In genomic region chr10:4407783-4408182, GRCh38 we compare ENCODE assay signal across 10 cellular contexts.
DNase-seq lines count a peak whose midpoint lies in the region; ATAC-seq and TF ChIP-seq lines count a peak whose summit lies in the region.
"Had no signal": no experiment of that assay in that cellular context is flagged by ENCODE, and none has a peak within 500 bp of the region (broad histone marks: within the 10 kb centered on the region; RNA-seq: fewer than 3 reads in every experiment).

No MANE protein-coding gene starts in this region.

- no peaks in the 10 kb centered on the region for H3K9me3 Mint-ChIP-seq in activated CD4-positive, alpha-beta T cell treated with anti-CD3 and anti-CD28 coated beads for 36 hours (ENCODE audit: low read depth)
- H3K9me3 Mint-ChIP-seq in activated CD4-positive, alpha-beta T cell treated with anti-CD3 and anti-CD28 coated beads, Interleukin-2, amount 10 ng/mL, durations not matched to agents 24 days and 14 days = no peaks in the 10 kb centered on the region
- no peaks in the 10 kb centered on the region for H3K9me3 Mint-ChIP-seq in stimulated activated naive CD8-positive, alpha-beta T cell treated with anti-CD3 and anti-CD28 coated beads, Interleukin-15, amount 100 ng/mL, for 72 hours

- intact Hi-C loops in activated CD4-positive, alpha-beta T cell treated with anti-CD3 and anti-CD28 coated beads for 36 hours (cut with DNase I, micrococcal nuclease) = no loop called here
- intact Hi-C loops in activated CD4-positive, alpha-beta T cell treated with anti-CD3 and anti-CD28 coated beads, Interleukin-2, amount 10 ng/mL, durations not matched to agents 24 days and 14 days (cut with micrococcal nuclease) = no loop called here
- intact Hi-C loops in thyroid gland (cut with DNase I) = no loop called here
- intact Hi-C loops in mucosa of descending colon (cut with DNase I, micrococcal nuclease) = no loop called here

- TF ChIP-seq CTCF in OCI-LY3 (IDR thresholded peaks at IDR 0.05; ENCODE audit: low read depth, low read length) = no peak
- no peak for TF ChIP-seq CTCF in epithelial cell of esophagus (IDR thresholded peaks at IDR 0.05; ENCODE audit: insufficient read depth, low read depth, low read length, missing control alignments)
- TF ChIP-seq CTCF in thyroid gland (IDR thresholded peaks at IDR 0.05) = no peak
- TF ChIP-seq CTCF in mucosa of descending colon (IDR thresholded peaks at IDR 0.05) = no peak

- no peak overlapping the region for H3K27ac Mint-ChIP-seq in activated CD4-positive, alpha-beta T cell treated with anti-CD3 and anti-CD28 coated beads for 36 hours
- no peak overlapping the region for H3K27ac Mint-ChIP-seq in activated CD4-positive, alpha-beta T cell treated with anti-CD3 and anti-CD28 coated beads, Interleukin-2, amount 10 ng/mL, durations not matched to agents 24 days and 14 days
- peak overlapping the region; percentile 24 to 75 for H3K27ac Mint-ChIP-seq in stimulated activated naive CD8-positive, alpha-beta T cell treated with anti-CD3 and anti-CD28 coated beads, Interleukin-15, amount 100 ng/mL, for 72 hours

- no peaks in the 10 kb centered on the region for H4K20me1 ChIP-seq in OCI-LY3 (ENCODE audit: insufficient read depth, low read length)

- peaks cover 16% of the 10 kb centered on the region for H3K4me1 Mint-ChIP-seq in activated CD4-positive, alpha-beta T cell treated with anti-CD3 and anti-CD28 coated beads for 36 hours
- H3K4me1 Mint-ChIP-seq in activated CD4-positive, alpha-beta T cell treated with anti-CD3 and anti-CD28 coated beads, Interleukin-2, amount 10 ng/mL, durations not matched to agents 24 days and 14 days = peaks cover 2% of the 10 kb centered on the region
- no peaks in the 10 kb centered on the region for H3K4me1 Mint-ChIP-seq in stimulated activated naive CD8-positive, alpha-beta T cell treated with anti-CD3 and anti-CD28 coated beads, Interleukin-15, amount 100 ng/mL, for 72 hours

- CTCF ChIA-PET in activated CD4-positive, alpha-beta T cell treated with anti-CD3 and anti-CD28 coated beads for 36 hours (lab: Charles Lee) = no interaction called here

- no peak overlapping the region for H3K27ac ChIP-seq in OCI-LY3 (ENCODE audit: low read length)
- no peak overlapping the region for H3K27ac ChIP-seq in thyroid gland
- H3K27ac ChIP-seq: SJSA1 had no signal

- H3K36me3 Mint-ChIP-seq in activated CD4-positive, alpha-beta T cell treated with anti-CD3 and anti-CD28 coated beads for 36 hours (ENCODE audit: low read depth) = no peaks in the 10 kb centered on the region
- H3K36me3 Mint-ChIP-seq in activated CD4-positive, alpha-beta T cell treated with anti-CD3 and anti-CD28 coated beads, Interleukin-2, amount 10 ng/mL, durations not matched to agents 24 days and 14 days (ENCODE audit: low read depth) = no peaks in the 10 kb centered on the region

- POLR2A ChIA-PET in activated CD4-positive, alpha-beta T cell treated with anti-CD3 and anti-CD28 coated beads for 36 hours (lab: Charles Lee) = no interaction called here

- H3K27me3 Mint-ChIP-seq in activated CD4-positive, alpha-beta T cell treated with anti-CD3 and anti-CD28 coated beads for 36 hours = no peaks in the 10 kb centered on the region
- peaks cover 14% of the 10 kb centered on the region for H3K27me3 Mint-ChIP-seq in activated CD4-positive, alpha-beta T cell treated with anti-CD3 and anti-CD28 coated beads, Interleukin-2, amount 10 ng/mL, durations not matched to agents 24 days and 14 days
- H3K27me3 Mint-ChIP-seq in stimulated activated naive CD8-positive, alpha-beta T cell treated with anti-CD3 and anti-CD28 coated beads, Interleukin-15, amount 100 ng/mL, for 72 hours = peaks cover 9% of the 10 kb centered on the region

- H3K4me3 ChIP-seq in OCI-LY3 (ENCODE audit: low read length) = no peak overlapping the region
- H3K4me3 ChIP-seq in epithelial cell of esophagus (ENCODE audit: low read length) = no peak overlapping the region
- H3K4me3 ChIP-seq in thyroid gland (replicated peaks in 1 of 3) = no peak overlapping the region
- H3K4me3 ChIP-seq in mucosa of descending colon = no peak overlapping the region
- H3K4me3 ChIP-seq: SJSA1 had no signal

- H3K27me3 ChIP-seq in OCI-LY3 (ENCODE audit: low read depth, low read length) (no peaks in the 10 kb centered on the region), thyroid gland (no peaks in the 10 kb centered on the region)
- H3K27me3 ChIP-seq: SJSA1 had no signal

- H3K4me3 Mint-ChIP-seq in activated CD4-positive, alpha-beta T cell treated with anti-CD3 and anti-CD28 coated beads for 36 hours = no peak overlapping the region
- no peak overlapping the region for H3K4me3 Mint-ChIP-seq in activated CD4-positive, alpha-beta T cell treated with anti-CD3 and anti-CD28 coated beads, Interleukin-2, amount 10 ng/mL, durations not matched to agents 24 days and 14 days
- no peak overlapping the region for H3K4me3 Mint-ChIP-seq in stimulated activated naive CD8-positive, alpha-beta T cell treated with anti-CD3 and anti-CD28 coated beads, Interleukin-15, amount 100 ng/mL, for 72 hours

- peak; percentile 80 for ATAC-seq in activated CD4-positive, alpha-beta T cell treated with anti-CD3 and anti-CD28 coated beads for 36 hours
- peak; percentile 81 for ATAC-seq in stimulated activated naive CD8-positive, alpha-beta T cell treated with anti-CD3 and anti-CD28 coated beads, Interleukin-15, amount 100 ng/mL, for 72 hours
- no peak for ATAC-seq in GM18498 (IDR thresholded peaks at IDR 0.05; ENCODE audit: unreplicated experiment)
- ATAC-seq in mucosa of descending colon = no peak

- H3K36me3 ChIP-seq in OCI-LY3 (replicated peaks; ENCODE audit: low read depth, low read length) (no peaks in the 10 kb centered on the region), thyroid gland (no peaks in the 10 kb centered on the region), mucosa of descending colon (ENCODE audit: low read depth) (no peaks in the 10 kb centered on the region)
- H3K36me3 ChIP-seq: SJSA1 had no signal

- H3K9me3 ChIP-seq in OCI-LY3 (ENCODE audit: insufficient read depth, low read length) = no peaks in the 10 kb centered on the region
- no peaks in the 10 kb centered on the region for H3K9me3 ChIP-seq in thyroid gland
- no peaks in the 10 kb centered on the region for H3K9me3 ChIP-seq in mucosa of descending colon
- H3K9me3 ChIP-seq: SJSA1 had no signal

- DNase-seq in activated CD4-positive, alpha-beta T cell treated with anti-CD3 and anti-CD28 coated beads for 36 hours = no peak
- no peak for DNase-seq in activated CD4-positive, alpha-beta T cell treated with anti-CD3 and anti-CD28 coated beads, Interleukin-2, amount 10 ng/mL, durations not matched to agents 24 days and 14 days
- DNase-seq in epithelial cell of esophagus (ENCODE audit: low read depth) (peak; percentile 87), thyroid gland (no peak), mucosa of descending colon (no peak)
- DNase-seq in stimulated activated naive CD8-positive, alpha-beta T cell treated with anti-CD3 and anti-CD28 coated beads, Interleukin-15, amount 100 ng/mL, for 72 hours = no peak
- DNase-seq: stimulated activated CD8-positive, alpha-beta memory T cell treated with anti-CD3 and anti-CD28 coated beads, Interleukin-4, amount 100 ng/mL, for 48 hours had no signal

- 73 to 78% methylated on average over 1 of the region's 1 CpG for WGBS in thyroid gland, 2 donors

- H3K4me1 ChIP-seq in OCI-LY3 (ENCODE audit: low read length) (peaks cover 11% of the 10 kb centered on the region), thyroid gland (no peaks in the 10 kb centered on the region), mucosa of descending colon (ENCODE audit: low read depth) (no peaks in the 10 kb centered on the region)
- H3K4me1 ChIP-seq: SJSA1 had no signal

- no peak overlapping the region for H3K9ac ChIP-seq in OCI-LY3 (ENCODE audit: low read length)

- TF ChIP-seq POLR2A in thyroid gland (IDR thresholded peaks at IDR 0.05) = no peak

- 0 out of 2 replicates have a peak overlapping the region, but pooled peaks have one; percentile 7 for H3K4me2 ChIP-seq in OCI-LY3 (ENCODE audit: low read length)

- no peak overlapping the region for H2AFZ ChIP-seq in OCI-LY3 (ENCODE audit: low read depth, low read length)

- H3K79me2 ChIP-seq in OCI-LY3 (ENCODE audit: low read length) = no peaks in the 10 kb centered on the region

Comparison
In these comparisons a context has a peak if more than half of its experiments do, and no peak if none do; other contexts are left out.
1. ATAC-seq: peak in activated CD4-positive, alpha-beta T cell treated with anti-CD3 and anti-CD28 coated beads for 36 hours (single experiment) and stimulated activated naive CD8-positive, alpha-beta T cell treated with anti-CD3 and anti-CD28 coated beads, Interleukin-15, amount 100 ng/mL, for 72 hours (single experiment); none in GM18498 (single experiment) and mucosa of descending colon (single experiment).
2. H3K27ac Mint-ChIP-seq: peak in stimulated activated naive CD8-positive, alpha-beta T cell treated with anti-CD3 and anti-CD28 coated beads, Interleukin-15, amount 100 ng/mL, for 72 hours (2 of 2); none in activated CD4-positive, alpha-beta T cell treated with anti-CD3 and anti-CD28 coated beads for 36 hours (single experiment) and activated CD4-positive, alpha-beta T cell treated with anti-CD3 and anti-CD28 coated beads, Interleukin-2, amount 10 ng/mL, durations not matched to agents 24 days and 14 days (single experiment).